14 cellular contexts compared by ENCODE assay signal in the genomic region with DNA sequence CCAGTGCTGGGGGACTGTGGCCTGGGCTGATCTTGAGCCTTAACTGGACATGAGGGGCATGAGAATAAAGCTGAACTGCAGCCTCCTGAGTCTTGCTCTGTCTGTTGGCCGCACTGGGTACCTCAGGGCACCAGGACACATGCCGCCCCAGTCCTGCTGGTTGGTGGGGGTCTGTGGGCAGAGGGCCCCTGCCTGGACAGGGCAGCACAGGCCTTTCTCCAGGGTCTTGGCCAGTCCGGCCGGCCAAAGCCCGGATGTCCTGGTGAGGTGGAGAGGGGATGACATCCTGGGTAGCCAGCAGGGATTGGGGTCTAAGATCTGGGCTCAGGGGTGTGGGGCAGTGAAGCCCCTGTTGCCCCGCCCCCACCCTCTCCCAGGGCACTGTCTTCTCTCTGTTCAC. TPM values are rescaled to one million over a fixed set of nuclear protein-coding genes. Genes with fewer than 3 reads are reported as not detected.
DNase-seq lines count a peak whose midpoint lies in the region; ATAC-seq, FAIRE-seq and TF ChIP-seq lines count a peak whose summit lies in the region.
"Had no signal": no experiment of that assay in that cellular context is flagged by ENCODE, and none has a peak within 500 bp of the region (broad histone marks: within the 10 kb centered on the region; RNA-seq: fewer than 3 reads in every experiment).

No MANE protein-coding gene starts in this region.

- H3K36me3 ChIP-seq in keratinocyte (ENCODE audit: control insufficient read depth in 2 of 2, extremely low read depth in 1 of 2, insufficient read depth in 2 of 2, low read length in 2 of 2) (peaks cover 21 to 24% of the 10 kb centered on the region in 2 experiments), BE2C (no peaks in the 10 kb centered on the region)

- H3K9me3 Mint-ChIP-seq in stimulated activated naive CD8-positive, alpha-beta T cell treated with anti-CD3 and anti-CD28 coated beads, Interleukin-15, Interleukin-2, amounts not matched to agents 100 ng/mL and 50 ng/mL, for 24 hours = no peaks in the 10 kb centered on the region
- no peaks in the 10 kb centered on the region for H3K9me3 Mint-ChIP-seq in activated T-helper 17 cell treated with anti-CD3 and anti-CD28 coated beads, Interleukin-2, amount 50 U/mL, for 72 hours

- H2AFZ ChIP-seq in keratinocyte (ENCODE audit: control insufficient read depth, low read length) = no peak overlapping the region

- CTCF ChIA-PET in GM10248 (lab: Yijun Ruan, JAX) = interaction anchor here (1.2 to 8.5 kb wide), 7 partner anchors 11 to 92 kb away, joined by 3 to 81 read pairs (median 4); partner anchors contain the start of genes CCDC88B, PRDX5 and TRMT112

- H3K4me3 Mint-ChIP-seq in stimulated activated naive CD8-positive, alpha-beta T cell treated with anti-CD3 and anti-CD28 coated beads, Interleukin-15, Interleukin-2, amounts not matched to agents 100 ng/mL and 50 ng/mL, for 24 hours = no peak overlapping the region
- H3K4me3 Mint-ChIP-seq in activated T-helper 17 cell treated with anti-CD3 and anti-CD28 coated beads, Interleukin-2, amount 50 U/mL, for 72 hours = peak overlapping the region; percentile 95

- ATAC-seq in stimulated activated naive CD8-positive, alpha-beta T cell treated with anti-CD3 and anti-CD28 coated beads, Interleukin-15, Interleukin-2, amounts not matched to agents 100 U/mL and 50 U/mL, for 24 hours = no peak
- no peak for ATAC-seq in activated T-helper 17 cell treated with anti-CD3 and anti-CD28 coated beads, Interleukin-2, amount 50 U/mL, for 72 hours (replicated peaks)
- ATAC-seq in GM19397 (IDR thresholded peaks at IDR 0.05; ENCODE audit: unreplicated experiment) = no peak

- H3K27ac Mint-ChIP-seq in stimulated activated naive CD8-positive, alpha-beta T cell treated with anti-CD3 and anti-CD28 coated beads, Interleukin-15, Interleukin-2, amounts not matched to agents 100 ng/mL and 50 ng/mL, for 24 hours = peak overlapping the region; percentile 62
- peak overlapping the region; percentile 88 for H3K27ac Mint-ChIP-seq in activated T-helper 17 cell treated with anti-CD3 and anti-CD28 coated beads, Interleukin-2, amount 50 U/mL, for 72 hours

- H3K79me2 ChIP-seq in keratinocyte (ENCODE audit: control insufficient read depth, insufficient read depth, low read length) = peaks cover 32% of the 10 kb centered on the region

- no peak for FAIRE-seq in keratinocyte (lab: Jason Lieb, UNC)
- FAIRE-seq: GM12892, urothelium cell line had no signal

- H3K9me1 ChIP-seq in keratinocyte (ENCODE audit: control insufficient read depth, extremely low read depth, insufficient read depth, low read length) = peaks cover 3% of the 10 kb centered on the region

- DNase-seq in stimulated activated naive CD8-positive, alpha-beta T cell treated with anti-CD3 and anti-CD28 coated beads, Interleukin-15, Interleukin-2, amounts not matched to agents 100 U/mL and 50 U/mL, for 24 hours = no peak
- DNase-seq in keratinocyte (ENCODE audit: low read depth, low spot score) = no peak
- DNase-seq in NCI-H82 treated with DMSO at 0.1 percent for 48 hours (lab: John Stamatoyannopoulos, UW; ENCODE audit: unreplicated experiment) = no peak
- DNase-seq in GM10248 (ENCODE audit: extremely low spot score) = no peak
- DNase-seq in BE2C = no peak
- DNase-seq: foreskin melanocyte, NCI-H1436 treated with DMSO at 0.1 percent for 48 hours, NCI-H510A treated with DMSO at 0.1 percent for 48 hours, RPMI8226 had no signal

- H3K4me3 ChIP-seq in keratinocyte (ENCODE audit: control insufficient read depth in 2 of 3, extremely low read depth in 1 of 3, insufficient read depth in 2 of 3, low read depth in 1 of 3, low read length in 3 of 3) (no peak overlapping the region), BE2C (ENCODE audit: low read depth, low read length) (no peak overlapping the region)

- dilution Hi-C loops in keratinocyte (cut with MboI; ENCODE audit: extremely low pct_ligation_motif_present, low sequenced_read_pairs) = no loop called here

- peaks cover 12% of the 10 kb centered on the region for H3K36me3 Mint-ChIP-seq in stimulated activated naive CD8-positive, alpha-beta T cell treated with anti-CD3 and anti-CD28 coated beads, Interleukin-15, Interleukin-2, amounts not matched to agents 100 ng/mL and 50 ng/mL, for 24 hours (ENCODE audit: low read depth)
- peaks cover 41% of the 10 kb centered on the region for H3K36me3 Mint-ChIP-seq in activated T-helper 17 cell treated with anti-CD3 and anti-CD28 coated beads, Interleukin-2, amount 50 U/mL, for 72 hours (ENCODE audit: low read depth)

- peak overlapping the region; percentile 88 for H3K27ac ChIP-seq in keratinocyte (ENCODE audit: control insufficient read depth, insufficient read depth, low read length)

- H3K4me1 ChIP-seq in keratinocyte (ENCODE audit: control insufficient read depth, extremely low read depth, insufficient read depth, low read length) (peaks cover 44% of the 10 kb centered on the region), BE2C (peaks cover 4% of the 10 kb centered on the region; the same call in 1 of the 2 replicates)

- TF ChIP-seq CTCF in keratinocyte (optimal IDR thresholded peaks at IDR 0.05 in 1 of 3, IDR thresholded peaks at IDR 0.05 in 1 of 3, conservative IDR thresholded peaks at IDR 0.05 in 1 of 3; ENCODE audit: extremely low read depth in 1 of 3, insufficient read depth in 2 of 3, low read length in 3 of 3) (no peak), GM10248 (IDR thresholded peaks at IDR 0.05; ENCODE audit: control extremely low read depth, extremely low read depth, low read depth, missing control alignments) (no peak), BE2C (IDR thresholded peaks at IDR 0.05; ENCODE audit: low read depth, low read length) (no peak)

- peak overlapping the region; percentile 30 for H3K9ac ChIP-seq in keratinocyte (ENCODE audit: control insufficient read depth, extremely low read depth, insufficient read depth, low read length)

- H3K9me3 ChIP-seq in keratinocyte (ENCODE audit: control insufficient read depth, low read depth, low read length) (no peaks in the 10 kb centered on the region), BE2C (no peaks in the 10 kb centered on the region)

- H4K20me1 ChIP-seq in keratinocyte (ENCODE audit: control insufficient read depth, extremely low read depth, insufficient read depth, low read length) = peaks cover 6% of the 10 kb centered on the region

- H3K4me1 Mint-ChIP-seq in stimulated activated naive CD8-positive, alpha-beta T cell treated with anti-CD3 and anti-CD28 coated beads, Interleukin-15, Interleukin-2, amounts not matched to agents 100 ng/mL and 50 ng/mL, for 24 hours (ENCODE audit: low read depth) = peaks cover 36% of the 10 kb centered on the region
- peaks cover 22% of the 10 kb centered on the region for H3K4me1 Mint-ChIP-seq in activated T-helper 17 cell treated with anti-CD3 and anti-CD28 coated beads, Interleukin-2, amount 50 U/mL, for 72 hours

- H3K27me3 ChIP-seq in keratinocyte (ENCODE audit: control insufficient read depth, extremely low read depth, insufficient read depth, low read length) = no peaks in the 10 kb centered on the region
- H3K27me3 ChIP-seq in BE2C = no peaks in the 10 kb centered on the region

- peak overlapping the region; percentile 87 for H3K4me2 ChIP-seq in keratinocyte (ENCODE audit: control insufficient read depth, extremely low read depth, insufficient read depth, low read depth, low read length)

- POLR2A ChIA-PET in GM10248 (lab: Yijun Ruan, JAX) = interaction anchor here (1.4 kb wide), 1 partner anchor 40 kb away, joined by 6 read pairs; the partner anchor contains the start of genes PRDX5 and TRMT112

- no peaks in the 10 kb centered on the region for H3K27me3 Mint-ChIP-seq in stimulated activated naive CD8-positive, alpha-beta T cell treated with anti-CD3 and anti-CD28 coated beads, Interleukin-15, Interleukin-2, amounts not matched to agents 100 ng/mL and 50 ng/mL, for 24 hours
- H3K27me3 Mint-ChIP-seq in activated T-helper 17 cell treated with anti-CD3 and anti-CD28 coated beads, Interleukin-2, amount 50 U/mL, for 72 hours = no peaks in the 10 kb centered on the region

RNA-seq across cellular contexts. Expression of gene RPS6KA4, which starts 1.5 kb away (rescaled TPM):
- total RNA-seq in activated T-helper 17 cell treated with anti-CD3 and anti-CD28 coated beads, Interleukin-2, amount 50 U/mL, for 72 hours = 10 to 100 TPM; 14.8 to 33.3 TPM
- polyA plus RNA-seq in keratinocyte = 46.5 to 62.7 TPM (median 52.4 TPM) in 3 replicates
- polyA plus RNA-seq in keratinocyte (2011; ENCODE audit: low read depth) = 19.1 TPM
- polyA plus RNA-seq in keratinocyte (2011; cell fraction: cytosol; rRNA removed) = 28.5 and 47.0 TPM in 2 replicates
- 62.1 and 78.3 TPM in 2 replicates for polyA plus RNA-seq in keratinocyte (2011; cell fraction: nucleus; rRNA removed)
- 27.9 and 94.1 TPM in 2 replicates for polyA plus RNA-seq in keratinocyte (2012; ENCODE audit: low replicate concordance)
- 57.2 to 88.9 TPM (median 85.7 TPM) in 3 replicates for polyA minus RNA-seq in keratinocyte
- 128 TPM for polyA minus RNA-seq in keratinocyte (2011; cell fraction: cytosol; rRNA and poly(A)+ RNA removed)
- polyA minus RNA-seq in keratinocyte (2011; cell fraction: nucleus; rRNA and poly(A)+ RNA removed) = 74.3 and 75.5 TPM in 2 replicates
- polyA plus RNA-seq in BE2C (2012; ENCODE audit: insufficient read depth, insufficient read length, low read depth) = 33.0 TPM

RNA-seq across cellular contexts. Expression of gene CCDC88B, which starts 17.4 kb away (rescaled TPM):
- 100 to 1,000 TPM; 120 to 125 TPM for total RNA-seq in activated T-helper 17 cell treated with anti-CD3 and anti-CD28 coated beads, Interleukin-2, amount 50 U/mL, for 72 hours
- polyA plus RNA-seq in keratinocyte = 2.9 to 5.3 TPM (median 3.7 TPM) in 3 replicates
- polyA plus RNA-seq in keratinocyte (2011; ENCODE audit: low read depth) = 0.54 TPM
- 0.83 and 2.4 TPM in 2 replicates for polyA plus RNA-seq in keratinocyte (2011; cell fraction: cytosol; rRNA removed)
- polyA plus RNA-seq in keratinocyte (2011; cell fraction: nucleus; rRNA removed) = 12.0 and 18.8 TPM in 2 replicates
- 1.0 and 5.5 TPM in 2 replicates for polyA plus RNA-seq in keratinocyte (2012; ENCODE audit: low replicate concordance)
- polyA minus RNA-seq in keratinocyte = 1.9 to 3.3 TPM (median 2.4 TPM) in 3 replicates
- 2.9 TPM for polyA minus RNA-seq in keratinocyte (2011; cell fraction: cytosol; rRNA and poly(A)+ RNA removed)
- 2.1 and 3.0 TPM in 2 replicates for polyA minus RNA-seq in keratinocyte (2011; cell fraction: nucleus; rRNA and poly(A)+ RNA removed)
- 1.4 TPM for polyA plus RNA-seq in BE2C (2012; ENCODE audit: insufficient read depth, insufficient read length, low read depth)

RNA-seq across cellular contexts. Expression of gene PRDX5, which starts 39.5 kb away (rescaled TPM):
- total RNA-seq in activated T-helper 17 cell treated with anti-CD3 and anti-CD28 coated beads, Interleukin-2, amount 50 U/mL, for 72 hours = 100 to 1,000 TPM; 124 to 164 TPM
- 590 to 817 TPM (median 591 TPM) in 3 replicates for polyA plus RNA-seq in keratinocyte
- 124 TPM for polyA plus RNA-seq in keratinocyte (2011; ENCODE audit: low read depth)
- polyA plus RNA-seq in keratinocyte (2011; cell fraction: cytosol; rRNA removed) = 440 and 697 TPM in 2 replicates
- 319 and 355 TPM in 2 replicates for polyA plus RNA-seq in keratinocyte (2011; cell fraction: nucleus; rRNA removed)
- 463 and 515 TPM in 2 replicates for polyA plus RNA-seq in keratinocyte (2012; ENCODE audit: low replicate concordance)
- 146 to 217 TPM (median 180 TPM) in 3 replicates for polyA minus RNA-seq in keratinocyte
- polyA minus RNA-seq in keratinocyte (2011; cell fraction: cytosol; rRNA and poly(A)+ RNA removed) = 299 TPM
- polyA minus RNA-seq in keratinocyte (2011; cell fraction: nucleus; rRNA and poly(A)+ RNA removed) = 43.8 and 51.7 TPM in 2 replicates
- 187 TPM for polyA plus RNA-seq in BE2C (2012; ENCODE audit: insufficient read depth, insufficient read length, low read depth)

RNA-seq across cellular contexts. Expression of gene TRMT112, which starts 40.1 kb away (rescaled TPM):
- 100 to 1,000 TPM; 157 to 218 TPM for total RNA-seq in activated T-helper 17 cell treated with anti-CD3 and anti-CD28 coated beads, Interleukin-2, amount 50 U/mL, for 72 hours
- 238 to 408 TPM (median 297 TPM) in 3 replicates for polyA plus RNA-seq in keratinocyte
- polyA plus RNA-seq in keratinocyte (2011; ENCODE audit: low read depth) = 46.0 TPM
- 221 and 340 TPM in 2 replicates for polyA plus RNA-seq in keratinocyte (2011; cell fraction: cytosol; rRNA removed)
- polyA plus RNA-seq in keratinocyte (2011; cell fraction: nucleus; rRNA removed) = 140 and 145 TPM in 2 replicates
- 333 and 344 TPM in 2 replicates for polyA plus RNA-seq in keratinocyte (2012; ENCODE audit: low replicate concordance)
- 54.1 to 102 TPM (median 58.6 TPM) in 3 replicates for polyA minus RNA-seq in keratinocyte
- 173 TPM for polyA minus RNA-seq in keratinocyte (2011; cell fraction: cytosol; rRNA and poly(A)+ RNA removed)
- polyA minus RNA-seq in keratinocyte (2011; cell fraction: nucleus; rRNA and poly(A)+ RNA removed) = 23.8 and 26.3 TPM in 2 replicates
- 825 TPM for polyA plus RNA-seq in BE2C (2012; ENCODE audit: insufficient read depth, insufficient read length, low read depth)

RNA-seq across cellular contexts. Expression of gene ESRRA, which starts 52.1 kb away (rescaled TPM):
- total RNA-seq in activated T-helper 17 cell treated with anti-CD3 and anti-CD28 coated beads, Interleukin-2, amount 50 U/mL, for 72 hours = 10 to 100 TPM; 31.2 to 55.7 TPM
- 20.8 to 33.9 TPM (median 25.9 TPM) in 3 replicates for polyA plus RNA-seq in keratinocyte
- polyA plus RNA-seq in keratinocyte (2011; ENCODE audit: low read depth) = 6.2 TPM
- 13.5 and 32.9 TPM in 2 replicates for polyA plus RNA-seq in keratinocyte (2011; cell fraction: cytosol; rRNA removed)
- polyA plus RNA-seq in keratinocyte (2011; cell fraction: nucleus; rRNA removed) = 26.2 and 37.4 TPM in 2 replicates
- 31.4 and 31.7 TPM in 2 replicates for polyA plus RNA-seq in keratinocyte (2012; ENCODE audit: low replicate concordance)
- polyA minus RNA-seq in keratinocyte = 9.4 to 20.5 TPM (median 17.5 TPM) in 3 replicates
- polyA minus RNA-seq in keratinocyte (2011; cell fraction: cytosol; rRNA and poly(A)+ RNA removed) = 58.5 TPM
- polyA minus RNA-seq in keratinocyte (2011; cell fraction: nucleus; rRNA and poly(A)+ RNA removed) = 18.3 and 22.3 TPM in 2 replicates
- 45.7 TPM for polyA plus RNA-seq in BE2C (2012; ENCODE audit: insufficient read depth, insufficient read length, low read depth)
